ENCODE assay signal across 13 cellular contexts in the genomic region with DNA sequence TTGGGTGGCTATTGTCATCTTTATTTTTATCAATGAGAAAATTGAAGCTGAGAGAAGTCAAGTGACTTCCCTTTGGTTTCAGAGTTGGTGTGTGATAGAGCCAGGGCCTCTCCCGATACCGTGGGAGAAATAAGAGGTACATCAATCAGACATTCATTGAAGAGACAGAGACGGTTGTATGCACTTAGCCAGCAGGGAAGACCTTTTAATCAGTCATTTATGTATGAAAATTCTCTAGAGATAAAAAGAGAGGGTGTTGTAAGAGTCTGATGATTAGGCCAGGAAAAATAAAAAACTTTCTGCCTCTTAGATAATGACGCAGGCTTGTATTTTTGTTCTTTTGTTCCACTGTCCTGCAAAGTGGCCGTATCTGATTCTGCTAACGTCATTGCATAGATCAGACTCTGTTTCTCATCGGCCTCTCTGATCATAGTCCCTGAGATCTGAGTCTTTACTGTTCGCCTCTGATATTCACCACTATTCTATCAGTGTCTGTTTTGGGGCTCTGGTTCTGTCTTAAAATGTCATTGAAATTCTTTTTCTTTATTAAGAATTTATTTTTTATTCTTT. TPM values are rescaled to one million over a fixed set of nuclear protein-coding genes. Genes with fewer than 3 reads are reported as not detected.
A peak's percentile ranks its signal among the peaks of the same experiment; 100 is the strongest.
DNase-seq lines count a peak whose midpoint lies in the region; ATAC-seq and TF ChIP-seq lines count a peak whose summit lies in the region.
"Had no signal": no experiment of that assay in that cellular context is flagged by ENCODE, and none has a peak within 500 bp of the region (broad histone marks: within the 10 kb centered on the region; RNA-seq: fewer than 3 reads in every experiment).

No MANE protein-coding gene starts in this region.

- TF ChIP-seq CTCF in SK-N-SH (IDR thresholded peaks at IDR 0.05) (no peak), cardiac fibroblast (IDR thresholded peaks at IDR 0.05; ENCODE audit: low read depth, low read length) (no peak), osteoblast (IDR thresholded peaks at IDR 0.05; ENCODE audit: extremely low read depth, low read depth, low read length) (no peak)

- CTCF ChIA-PET in SK-N-SH (lab: Yijun Ruan, JAX) = interaction anchor here (0.5 to 14.4 kb wide), 105 partner anchors 9 to 902 kb away, joined by 3 to 546 read pairs (median 5); a partner anchor contains a TSS

- H3K4me2 ChIP-seq in SK-N-SH (no peak overlapping the region), osteoblast (ENCODE audit: insufficient read depth, low read length) (no peak overlapping the region)
- H3K4me2 ChIP-seq: BLaER1 had no signal

- H3K4me1 ChIP-seq in SK-N-SH (ENCODE audit: control insufficient read depth in 1 of 2, insufficient read depth in 2 of 2, low read depth in 1 of 2, low read length in 1 of 2) = peaks cover 6 to 12% of the 10 kb centered on the region in 2 experiments
- H3K4me1 ChIP-seq in osteoblast (ENCODE audit: insufficient read depth, low read length) = peaks cover 12% of the 10 kb centered on the region

- H3K79me2 ChIP-seq in SK-N-SH (ENCODE audit: insufficient read depth) (no peaks in the 10 kb centered on the region), osteoblast (ENCODE audit: insufficient read depth, low read length) (no peaks in the 10 kb centered on the region)

- H3K27me3 ChIP-seq in SK-N-SH (ENCODE audit: insufficient read depth) (no peaks in the 10 kb centered on the region), osteoblast (ENCODE audit: insufficient read depth, low read length) (no peaks in the 10 kb centered on the region)
- H3K27me3 ChIP-seq: BLaER1 had no signal

- WGBS in SK-N-SH (ENCODE audit: low lambda C conversion rate) = 69% methylated on average over 8 of the region's 8 CpGs

- TF ChIP-seq RAD21 in SK-N-SH (IDR thresholded peaks at IDR 0.05; ENCODE audit: low read length) = no peak

- no peak overlapping the region for H3K4me3 ChIP-seq in SK-N-SH (ENCODE audit: low read depth in 2 of 2, low read length in 1 of 2)
- no peak overlapping the region for H3K4me3 ChIP-seq in cardiac fibroblast (replicated peaks in 1 of 2; ENCODE audit: low read depth in 2 of 2, low read length in 2 of 2)
- H3K4me3 ChIP-seq in osteoblast (ENCODE audit: insufficient read depth, low read length) = no peak overlapping the region
- H3K4me3 ChIP-seq: BLaER1 had no signal

- DNase-seq in SK-N-SH (no peak), NCI-H460 (ENCODE audit: extremely low read depth, low read depth) (peak; percentile 80), cardiac fibroblast (ENCODE audit: low read depth in 2 of 2) (peak; percentile 65 to 67), osteoblast (ENCODE audit: insufficient read length, low spot score, missing footprints) (no peak), NCI-H774 (lab: John Stamatoyannopoulos, UW) (no peak)

- no peaks in the 10 kb centered on the region for H4K20me1 ChIP-seq in SK-N-SH (ENCODE audit: insufficient read depth)
- no peaks in the 10 kb centered on the region for H4K20me1 ChIP-seq in osteoblast (ENCODE audit: insufficient read depth, low read length)
- H4K20me1 ChIP-seq: BLaER1 had no signal

- ATAC-seq in SK-N-SH treated with all-trans-retinoic acid at 6 μM for 48 hours = no peak
- ATAC-seq in HG03520 (IDR thresholded peaks at IDR 0.05; ENCODE audit: unreplicated experiment) = no peak
- ATAC-seq in HG03469 (IDR thresholded peaks at IDR 0.05; ENCODE audit: unreplicated experiment) = no peak

- peaks cover 12% of the 10 kb centered on the region for H3F3A ChIP-seq in SK-N-SH (replicated peaks; ENCODE audit: insufficient read depth)

- TF ChIP-seq EP300 in SK-N-SH (IDR thresholded peaks at IDR 0.05; ENCODE audit: borderline replicate concordance in 1 of 2, low read depth in 1 of 2, low read length in 1 of 2) = no peak

- no peak overlapping the region for H3K9ac ChIP-seq in SK-N-SH
- H3K9ac ChIP-seq: BLaER1 had no signal

- POLR2A ChIA-PET in SK-N-SH (lab: Yijun Ruan, JAX) = no interaction called here

- no peaks in the 10 kb centered on the region for H3K9me3 ChIP-seq in SK-N-SH
- H3K9me3 ChIP-seq in osteoblast (ENCODE audit: low read depth, low read length) = no peaks in the 10 kb centered on the region
- H3K9me3 ChIP-seq: BLaER1 had no signal

- no peaks in the 10 kb centered on the region for H3K9me2 ChIP-seq in SK-N-SH

- H2AFZ ChIP-seq in SK-N-SH (ENCODE audit: low read depth) (no peak overlapping the region), osteoblast (ENCODE audit: low read length) (peak overlapping the region; percentile 15)

- H3K27ac ChIP-seq in SK-N-SH (ENCODE audit: low read depth in 2 of 2, low read length in 1 of 2) (no peak overlapping the region), osteoblast (ENCODE audit: low read depth, low read length) (no peak overlapping the region)
- H3K27ac ChIP-seq: 22Rv1, BLaER1, RWPE1 had no signal

- no peaks in the 10 kb centered on the region for H3K36me3 ChIP-seq in SK-N-SH (replicated peaks in 1 of 2; ENCODE audit: control insufficient read depth in 1 of 2, insufficient read depth in 2 of 2, low read length in 1 of 2)
- no peaks in the 10 kb centered on the region for H3K36me3 ChIP-seq in osteoblast (ENCODE audit: insufficient read depth, low read length)
- H3K36me3 ChIP-seq: BLaER1 had no signal

TF ChIP-seq in SK-N-SH treated with all-trans-retinoic acid at 6 μM for 48 hours, 23 proteins besides CTCF, POLR2A, EP300 and RAD21:
- TF ChIP-seq, protein P1, sequence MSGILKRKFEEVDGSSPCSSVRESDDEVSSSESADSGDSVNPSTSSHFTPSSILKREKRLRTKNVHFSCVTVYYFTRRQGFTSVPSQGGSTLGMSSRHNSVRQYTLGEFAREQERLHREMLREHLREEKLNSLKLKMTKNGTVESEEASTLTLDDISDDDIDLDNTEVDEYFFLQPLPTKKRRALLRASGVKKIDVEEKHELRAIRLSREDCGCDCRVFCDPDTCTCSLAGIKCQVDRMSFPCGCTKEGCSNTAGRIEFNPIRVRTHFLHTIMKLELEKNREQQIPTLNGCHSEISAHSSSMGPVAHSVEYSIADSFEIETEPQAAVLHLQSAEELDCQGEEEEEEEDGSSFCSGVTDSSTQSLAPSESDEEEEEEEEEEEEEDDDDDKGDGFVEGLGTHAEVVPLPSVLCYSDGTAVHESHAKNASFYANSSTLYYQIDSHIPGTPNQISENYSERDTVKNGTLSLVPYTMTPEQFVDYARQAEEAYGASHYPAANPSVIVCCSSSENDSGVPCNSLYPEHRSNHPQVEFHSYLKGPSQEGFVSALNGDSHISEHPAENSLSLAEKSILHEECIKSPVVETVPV (CRISPR knock-in tag; IDR thresholded peaks at IDR 0.05) = no peak
- 0 out of 2 replicates have a peak, but pooled peaks have one; percentile 6 for TF ChIP-seq ZNF70 (CRISPR knock-in tag; IDR thresholded peaks at IDR 0.05)

TF ChIP-seq in SK-N-SH, 30 proteins besides CTCF, POLR2A, EP300 and RAD21 (continues in another document):
- TF ChIP-seq POLR2AphosphoS5 (IDR thresholded peaks at IDR 0.05; ENCODE audit: low read depth, low read length) (no peak), GATA2 (CRISPR knock-in tag; IDR thresholded peaks at IDR 0.05) (no peak), NFIC (IDR thresholded peaks at IDR 0.05; ENCODE audit: borderline replicate concordance) (no peak), MXI1 (IDR thresholded peaks at IDR 0.05; ENCODE audit: low read depth, low read length) (no peak), MEF2A (IDR thresholded peaks at IDR 0.05; ENCODE audit: borderline replicate concordance, low read depth) (no peak), TCF12 (IDR thresholded peaks at IDR 0.05) (no peak), ELF1 (IDR thresholded peaks at IDR 0.05) (no peak), RXRA (IDR thresholded peaks at IDR 0.05; ENCODE audit: borderline replicate concordance, low read depth) (no peak)
- TF ChIP-seq, protein P2, sequence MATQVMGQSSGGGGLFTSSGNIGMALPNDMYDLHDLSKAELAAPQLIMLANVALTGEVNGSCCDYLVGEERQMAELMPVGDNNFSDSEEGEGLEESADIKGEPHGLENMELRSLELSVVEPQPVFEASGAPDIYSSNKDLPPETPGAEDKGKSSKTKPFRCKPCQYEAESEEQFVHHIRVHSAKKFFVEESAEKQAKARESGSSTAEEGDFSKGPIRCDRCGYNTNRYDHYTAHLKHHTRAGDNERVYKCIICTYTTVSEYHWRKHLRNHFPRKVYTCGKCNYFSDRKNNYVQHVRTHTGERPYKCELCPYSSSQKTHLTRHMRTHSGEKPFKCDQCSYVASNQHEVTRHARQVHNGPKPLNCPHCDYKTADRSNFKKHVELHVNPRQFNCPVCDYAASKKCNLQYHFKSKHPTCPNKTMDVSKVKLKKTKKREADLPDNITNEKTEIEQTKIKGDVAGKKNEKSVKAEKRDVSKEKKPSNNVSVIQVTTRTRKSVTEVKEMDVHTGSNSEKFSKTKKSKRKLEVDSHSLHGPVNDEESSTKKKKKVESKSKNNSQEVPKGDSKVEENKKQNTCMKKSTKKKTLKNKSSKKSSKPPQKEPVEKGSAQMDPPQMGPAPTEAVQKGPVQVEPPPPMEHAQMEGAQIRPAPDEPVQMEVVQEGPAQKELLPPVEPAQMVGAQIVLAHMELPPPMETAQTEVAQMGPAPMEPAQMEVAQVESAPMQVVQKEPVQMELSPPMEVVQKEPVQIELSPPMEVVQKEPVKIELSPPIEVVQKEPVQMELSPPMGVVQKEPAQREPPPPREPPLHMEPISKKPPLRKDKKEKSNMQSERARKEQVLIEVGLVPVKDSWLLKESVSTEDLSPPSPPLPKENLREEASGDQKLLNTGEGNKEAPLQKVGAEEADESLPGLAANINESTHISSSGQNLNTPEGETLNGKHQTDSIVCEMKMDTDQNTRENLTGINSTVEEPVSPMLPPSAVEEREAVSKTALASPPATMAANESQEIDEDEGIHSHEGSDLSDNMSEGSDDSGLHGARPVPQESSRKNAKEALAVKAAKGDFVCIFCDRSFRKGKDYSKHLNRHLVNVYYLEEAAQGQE (IDR thresholded peaks at IDR 0.05; ENCODE audit: low read depth, low read length) = no peak

RNA-seq across cellular contexts. Expression of a gene that starts 50.6 kb away (rescaled TPM):
- 0.06 and 0.12 TPM in 2 replicates for polyA plus RNA-seq in SK-N-SH (2012; rRNA removed)
- polyA plus RNA-seq in SK-N-SH (2012; cell fraction: cytosol; rRNA removed) = 0.21 and 0.22 TPM in 2 replicates
- polyA plus RNA-seq in SK-N-SH (2012; cell fraction: nucleus; rRNA removed) = 0.09 and 0.36 TPM in 2 replicates
- 311 and 322 TPM in 2 replicates for total RNA-seq in NCI-H460 (2014; rRNA removed; shearing (Covaris generic))
- polyA plus RNA-seq in NCI-H460 (2014; cell fraction: nucleus; rRNA removed) = 250 and 254 TPM in 2 replicates
- total RNA-seq in osteoblast = 25.0 and 25.7 TPM in 2 replicates
- total RNA-seq: G401, PC-3 had no signal

Comparison
In these comparisons a context has a peak if more than half of its experiments do, and no peak if none do; other contexts are left out.
1. DNase-seq: peak in NCI-H460 (single experiment) and cardiac fibroblast (2 of 2); none in SK-N-SH (single experiment), osteoblast (single experiment) and NCI-H774 (single experiment).
2. RNA of a gene that starts 50.6 kb away (total RNA-seq): 311 to 322 TPM in NCI-H460; 25.0 to 25.7 TPM in osteoblast; every median in the first group is over 10 times any median in the second.